Comparison of ENCODE assay signal across 19 cellular contexts in the genomic region with DNA sequence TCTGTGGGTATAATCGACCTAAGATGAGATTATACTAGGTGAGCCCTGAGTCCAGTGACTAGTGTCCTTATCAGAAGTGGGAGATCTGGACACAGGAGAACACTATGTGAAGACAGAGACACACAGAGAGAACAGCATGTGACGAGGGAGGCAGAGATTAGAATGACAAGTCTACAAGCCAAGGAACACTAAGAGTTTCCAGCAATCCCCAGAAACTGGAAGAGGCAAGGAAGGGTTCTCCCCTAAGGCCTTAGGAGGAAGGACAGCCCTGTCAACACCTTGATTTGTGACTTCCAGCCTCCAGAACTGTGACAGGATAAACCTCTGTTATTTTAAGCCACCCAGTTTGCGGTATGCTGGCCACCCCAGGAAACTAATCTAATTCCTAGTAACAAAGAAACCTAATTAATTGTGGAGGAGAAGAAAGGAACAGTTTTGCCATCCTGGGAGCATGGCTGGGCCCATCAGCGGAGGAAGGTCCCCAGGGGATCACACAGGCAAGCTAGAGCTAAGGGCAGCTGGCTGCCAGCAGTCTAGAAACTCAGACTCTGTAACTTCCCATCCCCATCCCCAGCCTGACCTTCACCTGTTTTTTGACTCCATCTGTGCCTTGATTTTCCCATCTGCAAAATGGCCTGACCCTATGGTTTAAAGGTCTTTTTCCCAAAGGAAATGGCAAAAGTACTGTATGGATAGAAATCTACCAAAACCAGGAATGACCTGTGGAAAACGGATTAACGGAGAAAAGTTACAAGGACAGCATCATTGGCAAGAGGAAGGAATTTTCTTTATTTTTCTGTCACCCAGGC.
"Had no signal": no experiment of that assay in that cellular context is flagged by ENCODE, and none has a peak within 500 bp of the region (broad histone marks: within the 10 kb centered on the region; RNA-seq: fewer than 3 reads in every experiment).

No MANE protein-coding gene starts in this region.

- H3K27ac Mint-ChIP-seq: activated B cell treated with CpG ODN at 0.5 μM for 24 hours; activated CD4-positive, alpha-beta memory T cell treated with anti-CD3 and anti-CD28 coated beads for 36 hours; activated T-helper 1 cell treated with anti-CD3 and anti-CD28 coated beads, Interleukin-12 subunit alpha, Interleukin-12 subunit beta, Interleukin-2, Interleukin-4 antibody, amounts not matched to agents 30 ng/mL and 10 ng/mL and 1 ng/mL, durations not matched to agents 14 hours and 24 hours and 36 hours had no signal

- H3K27ac ChIP-seq: gastroesophageal sphincter, skin epidermis, tibial artery had no signal

- H3K4me3 ChIP-seq: adrenal gland, gastroesophageal sphincter, skin epidermis, tibial artery had no signal

- H3K9me3 ChIP-seq: adrenal gland, gastroesophageal sphincter, tibial artery had no signal

- H3K27me3 ChIP-seq: adrenal gland, gastroesophageal sphincter, tibial artery had no signal

- H3K9me3 Mint-ChIP-seq: activated B cell treated with CpG ODN at 0.5 μM for 24 hours; activated CD4-positive, alpha-beta memory T cell treated with anti-CD3 and anti-CD28 coated beads for 36 hours; activated naive CD4-positive, alpha-beta T cell treated with anti-CD3 and anti-CD28 coated beads, Interleukin-2, amount 50 U/mL, for 72 hours; activated T-helper 1 cell treated with anti-CD3 and anti-CD28 coated beads, Interleukin-12 subunit alpha, Interleukin-12 subunit beta, Interleukin-2, Interleukin-4 antibody, amounts not matched to agents 30 ng/mL and 10 ng/mL and 1 ng/mL, durations not matched to agents 14 hours and 24 hours and 36 hours had no signal

- H3K4me1 Mint-ChIP-seq: activated B cell treated with CpG ODN at 0.5 μM for 24 hours had no signal

- H3K27me3 Mint-ChIP-seq: activated B cell treated with CpG ODN at 0.5 μM for 24 hours; activated CD4-positive, alpha-beta memory T cell treated with anti-CD3 and anti-CD28 coated beads for 36 hours had no signal

- DNase-seq: activated B cell treated with CpG ODN at 0.5 μM for 24 hours; activated CD4-positive, alpha-beta memory T cell treated with anti-CD3 and anti-CD28 coated beads for 36 hours; activated CD4-positive, alpha-beta T cell treated with anti-CD3 and anti-CD28 coated beads for 4 hours; activated gamma-delta T cell treated with Interleukin-2 at 50 U/mL for 16 hours; activated T-cell treated with anti-CD3 and anti-CD28 coated beads for 4 hours; central memory CD4-positive, alpha-beta T cell; mammary epithelial cell; occipital lobe; stimulated activated naive CD8-positive, alpha-beta T cell treated with anti-CD3 and anti-CD28 coated beads, Interleukin-15, Interleukin-2, amounts not matched to agents 100 U/mL and 50 U/mL, for 24 hours; substantia nigra; SW 1271; tibial artery had no signal

- H3K4me1 ChIP-seq: adrenal gland, gastroesophageal sphincter, tibial artery had no signal

- H3K4me3 Mint-ChIP-seq: activated B cell treated with CpG ODN at 0.5 μM for 24 hours; activated CD4-positive, alpha-beta memory T cell treated with anti-CD3 and anti-CD28 coated beads for 36 hours; activated T-helper 1 cell treated with anti-CD3 and anti-CD28 coated beads, Interleukin-12 subunit alpha, Interleukin-12 subunit beta, Interleukin-2, Interleukin-4 antibody, amounts not matched to agents 30 ng/mL and 10 ng/mL and 1 ng/mL, durations not matched to agents 14 hours and 24 hours and 36 hours had no signal

- ATAC-seq: activated naive CD4-positive, alpha-beta T cell treated with anti-CD3 and anti-CD28 coated beads, Interleukin-2, amount 50 U/mL, for 72 hours; esophagus mucosa; gastroesophageal sphincter; left lobe of liver; stimulated activated naive CD8-positive, alpha-beta T cell treated with anti-CD3 and anti-CD28 coated beads, Interleukin-15, Interleukin-2, amounts not matched to agents 100 U/mL and 50 U/mL, for 24 hours had no signal
